10 cellular contexts compared by ENCODE assay signal in genomic region chr4:78569291-78569821, GRCh38. TPM values are rescaled to one million over a fixed set of nuclear protein-coding genes. Genes with fewer than 3 reads are reported as not detected.
DNase-seq lines count a peak whose midpoint lies in the region; ATAC-seq and TF ChIP-seq lines count a peak whose summit lies in the region.
"Had no signal": no experiment of that assay in that cellular context is flagged by ENCODE, and none has a peak within 500 bp of the region (broad histone marks: within the 10 kb centered on the region; RNA-seq: fewer than 3 reads in every experiment).

No MANE protein-coding gene starts in this region.

- TF ChIP-seq CTCF in type B pancreatic cell (conservative IDR thresholded peaks at IDR 0.05): no peak

- DNase-seq in HT1080 (ENCODE audit: low read depth): peak; percentile 80
- DNase-seq in dedifferentiated amniotic fluid mesenchymal stem cell (ENCODE audit: extremely low spot score): peak; percentile 90
- peak; percentile 43 for DNase-seq in left kidney (ENCODE audit: low read depth, low spot score)
- no peak for DNase-seq in type B pancreatic cell (ENCODE audit: extremely low spot score, unreplicated experiment)
- DNase-seq in DMS114 treated with DMSO at 0.1 percent for 48 hours (lab: John Stamatoyannopoulos, UW; ENCODE audit: unreplicated experiment): no peak
- DNase-seq in COLO668 (lab: John Stamatoyannopoulos, UW; ENCODE audit: unreplicated experiment): no peak
- DNase-seq in NCI-H526 (lab: John Stamatoyannopoulos, UW): no peak
- DNase-seq: caudate nucleus had no signal

- H3K27ac Mint-ChIP-seq in type B pancreatic cell: peak overlapping the region; percentile 98
- H3K27ac Mint-ChIP-seq: memory B cell had no signal

- H3K27me3 Mint-ChIP-seq in type B pancreatic cell: no peaks in the 10 kb centered on the region

- peaks cover 52% of the 10 kb centered on the region for H3K4me1 Mint-ChIP-seq in type B pancreatic cell (ENCODE audit: unreplicated experiment)

- peak overlapping the region; percentile 39 for H3K4me3 Mint-ChIP-seq in type B pancreatic cell
- H3K4me3 Mint-ChIP-seq: memory B cell had no signal

- no peaks in the 10 kb centered on the region for H3K9me3 Mint-ChIP-seq in type B pancreatic cell
- H3K9me3 Mint-ChIP-seq: memory B cell had no signal

- peaks cover 11% of the 10 kb centered on the region for H3K36me3 Mint-ChIP-seq in type B pancreatic cell
- H3K36me3 Mint-ChIP-seq: memory B cell had no signal

- no peak for ATAC-seq in GM18870 (IDR thresholded peaks at IDR 0.05; ENCODE audit: unreplicated experiment)

RNA-seq across cellular contexts. Expression of gene ANXA3, which starts 17.8 kb away (rescaled TPM):
- total RNA-seq in HT1080 (2014; rRNA removed; shearing (Covaris generic)): 102 and 112 TPM in 2 replicates
- 62.2 and 71.6 TPM in 2 replicates for polyA plus RNA-seq in HT1080 (2015; cell fraction: cytosol; rRNA removed)
- polyA plus RNA-seq in HT1080 (2015; cell fraction: nucleus; rRNA removed): 87.5 and 105 TPM in 2 replicates
- total RNA-seq in type B pancreatic cell (ENCODE audit: low replicate concordance): 56.6 and 135 TPM in 2 replicates

Comparison
In these comparisons a context has a peak if more than half of its experiments do, and no peak if none do; other contexts are left out.
1. DNase-seq: peak in HT1080 (single experiment), dedifferentiated amniotic fluid mesenchymal stem cell (single experiment) and left kidney (single experiment); none in type B pancreatic cell (single experiment), DMS114 treated with DMSO at 0.1 percent for 48 hours (single experiment), COLO668 (single experiment) and NCI-H526 (0 of 2).